ENCODE assay signal across 25 cellular contexts in genomic region chr1:44496541-44497171, GRCh38.
"Had no signal": no experiment of that assay in that cellular context is flagged by ENCODE, and none has a peak within 500 bp of the region (broad histone marks: within the 10 kb centered on the region; RNA-seq: fewer than 3 reads in every experiment).

No MANE protein-coding gene starts in this region.

- ATAC-seq: activated CD8-positive, alpha-beta T cell treated with anti-CD3 and anti-CD28 coated beads for 36 hours; activated T-cell treated with anti-CD3 and anti-CD28 coated beads, Interleukin-2, amount 50 U/mL, for 4 hours; activated T-helper 17 cell treated with anti-CD3 and anti-CD28 coated beads, Interleukin-2, amount 50 U/mL, for 72 hours; left lobe of liver; right lobe of liver; stimulated activated effector memory CD8-positive, alpha-beta T cell treated with anti-CD3 and anti-CD28 coated beads, Interleukin-12 subunit alpha, Interleukin-12 subunit beta, amount 100 ng/mL, for 72 hours; upper lobe of right lung had no signal

- DNase-seq: activated B cell treated with CpG ODN at 0.5 μM for 24 hours; activated CD4-positive, alpha-beta T cell treated with anti-CD3 and anti-CD28 coated beads, Interleukin-2, amount 50 U/mL, for 1 hour; activated CD8-positive, alpha-beta T cell treated with anti-CD3 and anti-CD28 coated beads for 36 hours; activated gamma-delta T cell treated with Interleukin-2 at 50 U/mL for 16 hours; activated naive CD4-positive, alpha-beta T cell treated with anti-CD3 and anti-CD28 coated beads, Interleukin-2, amount 50 U/mL, for 16 hours; activated T-cell treated with anti-CD3 and anti-CD28 coated beads, Interleukin-2, amount 50 U/mL, for 4 hours; amniotic stem cell; central memory CD4-positive, alpha-beta T cell; effector CD8-positive, alpha-beta T cell; gastrocnemius medialis; glutamatergic neuron; hippocampal formation; kidney; mesendoderm; right lobe of liver; stimulated activated CD4-positive, alpha-beta T cell treated with anti-CD3 and anti-CD28 coated beads, Interleukin-12 subunit alpha, Interleukin-12 subunit beta, amount 100 ng/mL, for 4 hours; stimulated activated CD4-positive, alpha-beta T cell treated with anti-CD3 and anti-CD28 coated beads, Interleukin-4, amount 100 ng/mL, for 24 hours; T-helper 1 cell; tibial artery; upper lobe of right lung had no signal

- H3K36me3 ChIP-seq: gastrocnemius medialis, right lobe of liver, tibial artery, upper lobe of right lung had no signal

- H3K27me3 ChIP-seq: right lobe of liver had no signal

- H3K9me3 ChIP-seq: gastrocnemius medialis, right lobe of liver, tibial artery, upper lobe of right lung had no signal

- H3K4me1 ChIP-seq: gastrocnemius medialis, right lobe of liver had no signal

- H3K27ac ChIP-seq: gastrocnemius medialis, right lobe of liver, skin epidermis, tibial artery, upper lobe of right lung had no signal

- H3K4me3 ChIP-seq: gastrocnemius medialis, lung, right lobe of liver, skin epidermis, tibial artery, upper lobe of right lung had no signal
